In genomic region chr19:19179548-19180441, GRCh38 we compare ENCODE assay signal across 22 cellular contexts. TPM values are rescaled to one million over a fixed set of nuclear protein-coding genes. Genes with fewer than 3 reads are reported as not detected.
DNase-seq lines count a peak whose midpoint lies in the region; ATAC-seq, FAIRE-seq and TF ChIP-seq lines count a peak whose summit lies in the region.
"Had no signal": no experiment of that assay in that cellular context is flagged by ENCODE, and none has a peak within 500 bp of the region (broad histone marks: within the 10 kb centered on the region; RNA-seq: fewer than 3 reads in every experiment).

No MANE protein-coding gene starts in this region.

- no peaks in the 10 kb centered on the region; the same call in 1 of the 2 replicates for H3K36me3 ChIP-seq in Caco-2 (ENCODE audit: control insufficient read depth, insufficient read depth, low read length)
- peaks cover 39% of the 10 kb centered on the region for H3K36me3 ChIP-seq in OCI-LY7 (ENCODE audit: insufficient read depth, low read length)
- peaks cover 2 to 6% (median 4%) of the 10 kb centered on the region in 4 experiments; a peak in 6 of 8 replicates for H3K36me3 ChIP-seq in H1 (ENCODE audit: control insufficient read depth in 2 of 4, insufficient read depth in 4 of 4, low read length in 3 of 4)
- H3K36me3 ChIP-seq: uterus had no signal

- H4K5ac ChIP-seq in H1 (ENCODE audit: insufficient read length, low read depth, low read length) = no peak overlapping the region

- H3K23me2 ChIP-seq in H1 (ENCODE audit: low read depth, low read length) = no peaks in the 10 kb centered on the region

- no peaks in the 10 kb centered on the region for H3K79me1 ChIP-seq in H1 (ENCODE audit: low read depth, low read length)

- 91% methylated on average over 17 of the region's 17 CpGs; no CpG with 5 or more reads in 1 of the 2 experiments for WGBS in H1 (ENCODE audit: extremely low coverage in 1 of 2, insufficient coverage in 1 of 2, insufficient read length in 1 of 2, insufficient replicate concordance in 2 of 2, low coverage in 1 of 2, low lambda C conversion rate in 2 of 2, missing lambda C conversion rate in 1 of 2), 2 experiments

- no peak for TF ChIP-seq RAD21 in H1 (IDR thresholded peaks at IDR 0.05 in 1 of 2, conservative IDR thresholded peaks at IDR 0.05 in 1 of 2; ENCODE audit: low read depth in 2 of 2, low read length in 2 of 2)

- H3K27me3 Mint-ChIP-seq in Caco-2 (ENCODE audit: insufficient read depth, unreplicated experiment) = no peaks in the 10 kb centered on the region
- H3K27me3 Mint-ChIP-seq: activated CD4-positive, alpha-beta memory T cell treated with anti-CD3 and anti-CD28 coated beads for 36 hours had no signal

- no peak overlapping the region for H3K4me3 Mint-ChIP-seq in Caco-2 (ENCODE audit: unreplicated experiment)
- H3K4me3 Mint-ChIP-seq: activated CD4-positive, alpha-beta memory T cell treated with anti-CD3 and anti-CD28 coated beads for 36 hours; activated T-cell treated with anti-CD3 and anti-CD28 coated beads, Interleukin-2, amount 50 U/mL, for 4 hours had no signal

- TF ChIP-seq CTCF in Caco-2 (IDR thresholded peaks at IDR 0.05; ENCODE audit: insufficient read depth in 1 of 2, low read depth in 1 of 2, low read length in 1 of 2, severe bottlenecking in 1 of 2, unreplicated experiment in 1 of 2) (no peak), OCI-LY7 (conservative IDR thresholded peaks at IDR 0.05; ENCODE audit: low read length) (no peak), H1 (IDR thresholded peaks at IDR 0.05; ENCODE audit: control extremely low read depth in 1 of 3, insufficient read depth in 1 of 3, low read depth in 1 of 3, low read length in 3 of 3) (no peak)

- H2AFZ ChIP-seq in OCI-LY7 (ENCODE audit: low read length) (no peak overlapping the region), H1 (ENCODE audit: low read length) (no peak overlapping the region)

- intact Hi-C loops in Caco-2 (cut with micrococcal nuclease; ENCODE audit: unreplicated experiment) (no loop called here), OCI-LY7 (cut with micrococcal nuclease; ENCODE audit: unreplicated experiment) (no loop called here)

- H3K27me3 ChIP-seq in Caco-2 (replicated peaks; ENCODE audit: control insufficient read depth, insufficient read depth, low read length) = no peaks in the 10 kb centered on the region
- no peaks in the 10 kb centered on the region for H3K27me3 ChIP-seq in H1 (replicated peaks in 1 of 4; ENCODE audit: control insufficient read depth in 3 of 4, extremely low read depth in 1 of 4, insufficient read depth in 3 of 4, low read length in 3 of 4)
- H3K27me3 ChIP-seq: brain microvascular endothelial cell, neutrophil, uterus had no signal

- H4K8ac ChIP-seq in H1 (ENCODE audit: extremely low read depth, insufficient read depth, low read length) = peak overlapping the region; percentile 28; the same call in 1 of the 2 replicates

- no peak for DNase-seq in Caco-2
- DNase-seq in OCI-LY7 (ENCODE audit: low spot score) = no peak
- DNase-seq in H1 (ENCODE audit: low read depth in 1 of 2, low spot score in 2 of 2) = no peak
- DNase-seq in D341Med (ENCODE audit: low spot score) = no peak
- DNase-seq in NCI-H1048 (lab: John Stamatoyannopoulos, UW) = no peak
- DNase-seq: activated CD4-positive, alpha-beta memory T cell treated with anti-CD3 and anti-CD28 coated beads for 36 hours; activated T-cell treated with anti-CD3 and anti-CD28 coated beads, Interleukin-2, amount 50 U/mL, for 4 hours; brain microvascular endothelial cell; cortex of kidney; foreskin melanocyte; H9; midbrain; NCI-H2227 treated with DMSO at 0.1 percent for 48 hours; right cardiac atrium; SW 1271; uterus had no signal

- H3K79me2 ChIP-seq in OCI-LY7 (ENCODE audit: insufficient read depth, low read depth, low read length) = no peaks in the 10 kb centered on the region
- H3K79me2 ChIP-seq in H1 (ENCODE audit: control insufficient read depth in 1 of 2, insufficient read depth in 2 of 2, low read length in 2 of 2) = no peaks in the 10 kb centered on the region

- no peak overlapping the region for H3K56ac ChIP-seq in H1 (replicated peaks; ENCODE audit: insufficient read length, low read depth, low read length)

- CTCF ChIA-PET in Caco-2 (lab: Charles Lee) (no interaction called here), OCI-LY7 (lab: Charles Lee; ENCODE audit: unreplicated experiment) (no interaction called here), H1 (lab: Charles Lee; ENCODE audit: partially characterized antibody) (interaction anchor here (0.8 to 0.9 kb wide), 2 partner anchors 24 to 31 kb away, joined by 3 read pairs; no protein-coding TSS in a partner anchor)

- no peaks in the 10 kb centered on the region for H3K9me2 ChIP-seq in OCI-LY7 (ENCODE audit: insufficient read depth, low read length)

- H3K4me3 ChIP-seq in Caco-2 (ENCODE audit: low read depth, low read length) (no peak overlapping the region), OCI-LY7 (ENCODE audit: low read depth, low read length, poor library complexity, severe bottlenecking) (no peak overlapping the region), H1 (ENCODE audit: extremely low read depth in 1 of 4, insufficient read depth in 2 of 4, low read depth in 3 of 4, low read length in 4 of 4) (no peak overlapping the region)
- H3K4me3 ChIP-seq: uterus had no signal

- no peak overlapping the region for H2BK120ac ChIP-seq in H1 (replicated peaks; ENCODE audit: low read depth, low read length)

- no peak for FAIRE-seq in H1 (lab: Jason Lieb, UNC)
- FAIRE-seq: GM19239 had no signal

- TSS peak; percentile 16 for BruUV-seq in Caco-2 (replicated peaks; lab: Mats Ljungman, UMichigan)
- TSS peak; percentile 37 for BruUV-seq in OCI-LY7 (replicated peaks; lab: Mats Ljungman, UMichigan)

- H3K4ac ChIP-seq in H1 (replicated peaks; ENCODE audit: insufficient read length, low read depth, low read length) = no peak overlapping the region

- no peaks in the 10 kb centered on the region for H4K20me1 ChIP-seq in OCI-LY7 (ENCODE audit: insufficient read depth, low read length)
- peaks cover 0 to 9% of the 10 kb centered on the region in 2 experiments for H4K20me1 ChIP-seq in H1 (replicated peaks in 1 of 2; ENCODE audit: control insufficient read depth in 1 of 2, insufficient read depth in 2 of 2, low read length in 2 of 2)

- H2AK5ac ChIP-seq in H1 (ENCODE audit: low read depth, low read length) = no peak overlapping the region

- H3K9me3 Mint-ChIP-seq in Caco-2 (ENCODE audit: unreplicated experiment) = no peaks in the 10 kb centered on the region
- H3K9me3 Mint-ChIP-seq: activated CD4-positive, alpha-beta memory T cell treated with anti-CD3 and anti-CD28 coated beads for 36 hours; activated naive CD4-positive, alpha-beta T cell treated with anti-CD3 and anti-CD28 coated beads, Interleukin-2, amount 50 U/mL, for 72 hours; activated T-cell treated with anti-CD3 and anti-CD28 coated beads, Interleukin-2, amount 50 U/mL, for 4 hours; H9 had no signal

- TF ChIP-seq EP300 in H1 (IDR thresholded peaks at IDR 0.05; ENCODE audit: borderline replicate concordance in 1 of 2, low read depth in 2 of 2, low read length in 2 of 2) = no peak

- H3K4me1 ChIP-seq in Caco-2 (no peaks in the 10 kb centered on the region), OCI-LY7 (ENCODE audit: insufficient read depth, low read length, poor library complexity, severe bottlenecking) (peaks cover 6% of the 10 kb centered on the region), H1 (replicated peaks in 1 of 4; ENCODE audit: control insufficient read depth in 3 of 4, insufficient read depth in 4 of 4, low read length in 3 of 4) (no peaks in the 10 kb centered on the region)
- H3K4me1 ChIP-seq: uterus had no signal

- no peak overlapping the region for H2BK15ac ChIP-seq in H1 (ENCODE audit: low read length)

- H3K27ac ChIP-seq in OCI-LY7 (ENCODE audit: low read depth, low read length, poor library complexity, severe bottlenecking) = no peak overlapping the region
- H3K27ac ChIP-seq in H1 (ENCODE audit: low read depth, low read length) = no peak overlapping the region
- H3K27ac ChIP-seq: brain microvascular endothelial cell, uterus had no signal

- no peak for TF ChIP-seq POLR2A in H1 (IDR thresholded peaks at IDR 0.05; ENCODE audit: control extremely low read depth in 1 of 2, low read depth in 2 of 2, low read length in 2 of 2)

- POLR2A ChIA-PET in Caco-2 (lab: Charles Lee) (no interaction called here), OCI-LY7 (lab: Charles Lee) (no interaction called here), H1 (lab: Charles Lee; ENCODE audit: partially characterized antibody) (interaction anchor here (0.5 to 1.4 kb wide), 3 partner anchors 15 to 182 kb away, joined by 3 to 4 read pairs (median 4); no protein-coding TSS in a partner anchor)

- H3K9ac ChIP-seq in H1 (replicated peaks in 1 of 4; ENCODE audit: extremely low read depth in 1 of 4, low read depth in 3 of 4, low read length in 3 of 4) = no peak overlapping the region

- no peak overlapping the region for H3K27ac Mint-ChIP-seq in Caco-2 (ENCODE audit: unreplicated experiment)
- H3K27ac Mint-ChIP-seq: activated CD4-positive, alpha-beta memory T cell treated with anti-CD3 and anti-CD28 coated beads for 36 hours had no signal

- no peak overlapping the region for H3K18ac ChIP-seq in H1 (ENCODE audit: extremely low read depth, low read length)

- no peak overlapping the region for H3K23ac ChIP-seq in H1 (ENCODE audit: insufficient read length)

- ATAC-seq in HG02763 (IDR thresholded peaks at IDR 0.05; ENCODE audit: unreplicated experiment) = no peak
- ATAC-seq: activated T-cell treated with anti-CD3 and anti-CD28 coated beads, Interleukin-2, amount 50 U/mL, for 4 hours; right cardiac atrium had no signal

- no peak overlapping the region for H3K14ac ChIP-seq in H1 (ENCODE audit: insufficient read length)

- no peak overlapping the region for H2BK20ac ChIP-seq in H1 (ENCODE audit: low read length)

- no peak overlapping the region for H4K91ac ChIP-seq in H1 (replicated peaks; ENCODE audit: insufficient read length, low read length)

- H3K4me2 ChIP-seq in OCI-LY7 (ENCODE audit: low read length) = no peak overlapping the region
- H3K4me2 ChIP-seq in H1 (ENCODE audit: insufficient read depth in 1 of 2, low read depth in 2 of 2, low read length in 2 of 2) = no peak overlapping the region

- no peaks in the 10 kb centered on the region for H3K4me1 Mint-ChIP-seq in Caco-2 (ENCODE audit: low read depth, unreplicated experiment)

- no peak overlapping the region for H2BK5ac ChIP-seq in H1 (ENCODE audit: low read depth, low read length)

- no peak overlapping the region for H2BK12ac ChIP-seq in H1 (ENCODE audit: low read depth, low read length)

- H3K9me3 ChIP-seq in Caco-2 (no peaks in the 10 kb centered on the region), OCI-LY7 (ENCODE audit: low read length) (no peaks in the 10 kb centered on the region), H1 (ENCODE audit: insufficient read depth in 2 of 2, low read depth in 1 of 2, low read length in 1 of 2) (no peaks in the 10 kb centered on the region)
- H3K9me3 ChIP-seq: neutrophil, uterus had no signal

- H3K36me3 Mint-ChIP-seq in Caco-2 (ENCODE audit: insufficient read depth, unreplicated experiment) = peaks cover 30% of the 10 kb centered on the region

RNA-seq across cellular contexts. Expression of gene MEF2B, which starts 9.7 kb away (rescaled TPM):
- total RNA-seq in Caco-2 (2022) (0.82 and 1.5 TPM in 2 replicates), OCI-LY7 (2022) (295 and 304 TPM in 2 replicates)
- total RNA-seq in OCI-LY7 (2014; rRNA removed; shearing (Covaris generic)) = 175 and 201 TPM in 2 replicates
- 2.8 and 4.1 TPM in 2 replicates for total RNA-seq in H1 (2021; fragmentation: NEBNext Ultra II Directional; extraction: Animal tissue kit (Norgen Biotek cat#: 25700))
- polyA plus RNA-seq in H1 (2011; rRNA removed) = 3.7 and 17.8 TPM in 2 replicates
- polyA plus RNA-seq in H1 (2011; cell fraction: cytosol; rRNA removed) = 8.9 TPM
- polyA plus RNA-seq in H1 (2011; cell fraction: nucleus; rRNA removed) = 17.1 TPM
- polyA plus RNA-seq in H1 (2012, experiment 1 of 2) = 1.4 to 2.8 TPM (median 1.6 TPM) in 4 replicates
- 1.7 TPM for polyA plus RNA-seq in H1 (2012, experiment 2 of 2)
- 1.1 TPM for polyA plus RNA-seq in H1 (2013, experiment 1 of 2)
- polyA plus RNA-seq in H1 (2013, experiment 2 of 2) = 1.5 TPM
- polyA minus RNA-seq in H1 (2011; rRNA and poly(A)+ RNA removed) = 0.76 and 2.1 TPM in 2 replicates
- polyA minus RNA-seq in H1 (2011; cell fraction: cytosol; rRNA and poly(A)+ RNA removed) = not detected
- 1.4 TPM for polyA minus RNA-seq in H1 (2011; cell fraction: nucleus; rRNA and poly(A)+ RNA removed)

RNA-seq across cellular contexts. Expression of gene BORCS8, which starts 12.2 kb away (rescaled TPM):
- total RNA-seq in Caco-2 (2022) = 36.2 and 37.7 TPM in 2 replicates
- 31.0 and 39.8 TPM in 2 replicates for total RNA-seq in OCI-LY7 (2014; rRNA removed; shearing (Covaris generic))
- 35.2 and 40.2 TPM in 2 replicates for total RNA-seq in OCI-LY7 (2022)
- total RNA-seq in H1 (2021; fragmentation: NEBNext Ultra II Directional; extraction: Animal tissue kit (Norgen Biotek cat#: 25700)) = 15.9 and 20.9 TPM in 2 replicates
- 15.0 and 22.9 TPM in 2 replicates for polyA plus RNA-seq in H1 (2011; rRNA removed)
- 15.4 TPM for polyA plus RNA-seq in H1 (2011; cell fraction: cytosol; rRNA removed)
- polyA plus RNA-seq in H1 (2011; cell fraction: nucleus; rRNA removed) = 24.2 TPM
- 11.8 to 16.6 TPM (median 13.8 TPM) in 4 replicates for polyA plus RNA-seq in H1 (2012, experiment 1 of 2)
- 10.5 TPM for polyA plus RNA-seq in H1 (2012, experiment 2 of 2)
- polyA plus RNA-seq in H1 (2013, experiment 1 of 2) = 13.4 TPM
- 13.0 TPM for polyA plus RNA-seq in H1 (2013, experiment 2 of 2)
- 10.8 and 12.8 TPM in 2 replicates for polyA minus RNA-seq in H1 (2011; rRNA and poly(A)+ RNA removed)
- 4.4 TPM for polyA minus RNA-seq in H1 (2011; cell fraction: cytosol; rRNA and poly(A)+ RNA removed)
- polyA minus RNA-seq in H1 (2011; cell fraction: nucleus; rRNA and poly(A)+ RNA removed) = 12.4 TPM

RNA-seq across cellular contexts. Expression of gene RFXANK, which starts 12.3 kb away (rescaled TPM):
- total RNA-seq in Caco-2 (2022) (59.8 and 73.4 TPM in 2 replicates), OCI-LY7 (2022) (114 and 115 TPM in 2 replicates)
- 103 and 105 TPM in 2 replicates for total RNA-seq in OCI-LY7 (2014; rRNA removed; shearing (Covaris generic))
- 72.9 and 77.7 TPM in 2 replicates for total RNA-seq in H1 (2021; fragmentation: NEBNext Ultra II Directional; extraction: Animal tissue kit (Norgen Biotek cat#: 25700))
- polyA plus RNA-seq in H1 (2011; rRNA removed) = 87.5 and 105 TPM in 2 replicates
- polyA plus RNA-seq in H1 (2011; cell fraction: cytosol; rRNA removed) = 84.1 TPM
- polyA plus RNA-seq in H1 (2011; cell fraction: nucleus; rRNA removed) = 140 TPM
- 71.3 to 123 TPM (median 104 TPM) in 4 replicates for polyA plus RNA-seq in H1 (2012, experiment 1 of 2)
- 156 TPM for polyA plus RNA-seq in H1 (2012, experiment 2 of 2)
- polyA plus RNA-seq in H1 (2013, experiment 1 of 2) = 97.6 TPM
- polyA plus RNA-seq in H1 (2013, experiment 2 of 2) = 103 TPM
- polyA minus RNA-seq in H1 (2011; rRNA and poly(A)+ RNA removed) = 29.0 and 36.8 TPM in 2 replicates
- 32.7 TPM for polyA minus RNA-seq in H1 (2011; cell fraction: cytosol; rRNA and poly(A)+ RNA removed)
- 47.1 TPM for polyA minus RNA-seq in H1 (2011; cell fraction: nucleus; rRNA and poly(A)+ RNA removed)

RNA-seq across cellular contexts. Expression of gene NR2C2AP, which starts 23.4 kb away (rescaled TPM):
- total RNA-seq in Caco-2 (2022) = 25.2 and 25.7 TPM in 2 replicates
- 28.6 and 29.7 TPM in 2 replicates for total RNA-seq in OCI-LY7 (2014; rRNA removed; shearing (Covaris generic))
- 21.2 and 27.3 TPM in 2 replicates for total RNA-seq in OCI-LY7 (2022)
- total RNA-seq in H1 (2021; fragmentation: NEBNext Ultra II Directional; extraction: Animal tissue kit (Norgen Biotek cat#: 25700)) = 20.5 and 24.9 TPM in 2 replicates
- 16.4 TPM in 2 replicates for polyA plus RNA-seq in H1 (2011; rRNA removed)
- polyA plus RNA-seq in H1 (2011; cell fraction: cytosol; rRNA removed) = 20.5 TPM
- 26.2 TPM for polyA plus RNA-seq in H1 (2011; cell fraction: nucleus; rRNA removed)
- polyA plus RNA-seq in H1 (2012, experiment 1 of 2) = 18.7 to 25.9 TPM (median 23.8 TPM) in 4 replicates
- polyA plus RNA-seq in H1 (2012, experiment 2 of 2) = 27.7 TPM
- 13.6 TPM for polyA plus RNA-seq in H1 (2013, experiment 1 of 2)
- 13.5 TPM for polyA plus RNA-seq in H1 (2013, experiment 2 of 2)
- 11.5 and 12.5 TPM in 2 replicates for polyA minus RNA-seq in H1 (2011; rRNA and poly(A)+ RNA removed)
- polyA minus RNA-seq in H1 (2011; cell fraction: cytosol; rRNA and poly(A)+ RNA removed) = 4.9 TPM
- polyA minus RNA-seq in H1 (2011; cell fraction: nucleus; rRNA and poly(A)+ RNA removed) = 7.6 TPM

RNA-seq across cellular contexts. Expression of gene NCAN, which starts 32.0 kb away (rescaled TPM):
- total RNA-seq in Caco-2 (2022) = not detected in 2 replicates
- total RNA-seq in OCI-LY7 (2014; rRNA removed; shearing (Covaris generic)) = not detected in 2 replicates
- total RNA-seq in OCI-LY7 (2022) = not detected in 2 replicates
- total RNA-seq in H1 (2021; fragmentation: NEBNext Ultra II Directional; extraction: Animal tissue kit (Norgen Biotek cat#: 25700)) = 2.7 and 2.8 TPM in 2 replicates
- polyA plus RNA-seq in H1 (2011; rRNA removed) = 2.7 and 3.6 TPM in 2 replicates
- 3.5 TPM for polyA plus RNA-seq in H1 (2011; cell fraction: cytosol; rRNA removed)
- polyA plus RNA-seq in H1 (2011; cell fraction: nucleus; rRNA removed) = 5.5 TPM
- polyA plus RNA-seq in H1 (2012, experiment 1 of 2) = 3.7 to 5.9 TPM (median 5.5 TPM) in 4 replicates
- 4.4 TPM for polyA plus RNA-seq in H1 (2012, experiment 2 of 2)
- 5.1 TPM for polyA plus RNA-seq in H1 (2013, experiment 1 of 2)
- polyA plus RNA-seq in H1 (2013, experiment 2 of 2) = 4.1 TPM
- polyA minus RNA-seq in H1 (2011; rRNA and poly(A)+ RNA removed) = 3.3 and 4.0 TPM in 2 replicates
- 2.9 TPM for polyA minus RNA-seq in H1 (2011; cell fraction: cytosol; rRNA and poly(A)+ RNA removed)
- polyA minus RNA-seq in H1 (2011; cell fraction: nucleus; rRNA and poly(A)+ RNA removed) = 3.4 TPM
- total RNA-seq: activated naive CD4-positive, alpha-beta T cell treated with anti-CD3 and anti-CD28 coated beads, Interleukin-2, amount 50 U/mL, for 72 hours; HT-29; right cardiac atrium had no signal
- polyA plus RNA-seq: AG04450, right cardiac atrium had no signal

Comparison
In these comparisons a context has a peak if more than half of its experiments do, and no peak if none do; other contexts are left out.
1. RNA of gene MEF2B, which starts 9.7 kb away (total RNA-seq): 175 to 304 TPM in OCI-LY7; 2.8 to 4.1 TPM in H1 and 0.82 to 1.5 TPM in Caco-2; every median in the first group is over 10 times any median in the second.